2 cellular contexts compared by ENCODE assay signal in the genomic region with DNA sequence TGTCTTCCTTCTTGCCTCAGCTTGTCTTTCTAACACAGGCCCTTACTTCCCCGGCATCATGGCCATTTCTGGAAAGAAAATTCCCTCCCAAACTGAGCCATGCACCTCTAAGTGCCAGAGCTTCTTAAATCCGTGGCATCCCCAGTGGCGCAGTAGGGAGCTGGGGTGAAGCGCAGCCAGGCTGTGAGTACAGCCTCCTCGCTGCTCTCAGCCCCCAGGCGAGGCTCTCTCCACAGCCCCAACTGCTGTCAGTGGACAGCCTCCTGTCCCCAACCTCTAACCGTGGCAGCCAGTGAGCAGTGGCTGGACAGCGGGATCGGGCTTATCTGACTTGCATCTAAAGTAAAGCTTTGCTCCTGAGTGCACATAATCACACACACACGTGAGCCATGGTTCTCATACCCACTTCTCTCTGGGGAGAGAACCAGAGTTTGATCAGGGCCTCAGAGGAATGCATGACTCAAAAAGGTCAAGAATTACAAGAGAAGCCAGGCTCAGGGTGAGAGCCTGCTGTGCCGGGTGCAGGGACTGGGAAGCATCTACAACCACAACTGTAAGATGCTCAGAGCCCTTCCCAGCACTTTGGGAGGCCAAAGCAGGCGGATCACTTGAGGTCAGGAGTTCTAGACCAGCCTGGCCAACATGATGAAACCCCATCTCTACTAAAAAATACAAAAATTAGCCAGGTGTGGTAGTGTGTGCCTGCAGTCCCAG.
TF ChIP-seq lines count a peak whose summit lies in the region.

No MANE protein-coding gene starts in this region.

TF ChIP-seq in A549, 52 proteins besides CTCF, POLR2A, EP300 and RAD21:
- TF ChIP-seq GATA3 (IDR thresholded peaks at IDR 0.05; ENCODE audit: borderline replicate concordance) = peak; percentile 66
- no peak for TF ChIP-seq NPAS2 (CRISPR knock-in tag; IDR thresholded peaks at IDR 0.05; ENCODE audit: borderline replicate concordance)
- no peak for TF ChIP-seq FOXS1 (CRISPR knock-in tag; IDR thresholded peaks at IDR 0.05)
- TF ChIP-seq FOSL2 (IDR thresholded peaks at IDR 0.05) = no peak
- TF ChIP-seq FOSL2 (CRISPR knock-in tag; IDR thresholded peaks at IDR 0.05) = peak; percentile 26; the same call in 1 of the 2 replicates
- TF ChIP-seq SREBF2 (IDR thresholded peaks at IDR 0.05) = no peak
- TF ChIP-seq REST (IDR thresholded peaks at IDR 0.05) = 0 out of 2 replicates have a peak, but pooled peaks have one; percentile 29
- TF ChIP-seq ZFP36 (IDR thresholded peaks at IDR 0.05; ENCODE audit: borderline replicate concordance, partially characterized antibody) = no peak

TF ChIP-seq in HepG2, 621 proteins besides CTCF, POLR2A, EP300 and RAD21 (continues in another document):
- TF ChIP-seq ZNF569 (CRISPR knock-in tag; IDR thresholded peaks at IDR 0.05; ENCODE audit: borderline replicate concordance) (no peak), GRHL1 (CRISPR knock-in tag; conservative IDR thresholded peaks at IDR 0.05) (no peak), SALL1 (CRISPR knock-in tag; IDR thresholded peaks at IDR 0.05) (peak; percentile 99), ZNF337 (CRISPR knock-in tag; IDR thresholded peaks at IDR 0.05; ENCODE audit: borderline replicate concordance, low read depth) (no peak), ATF3 (CRISPR knock-in tag; IDR thresholded peaks at IDR 0.05) (peak; percentile 67; the same call in 1 of the 2 replicates), KDM3A (CRISPR knock-in tag; IDR thresholded peaks at IDR 0.05; ENCODE audit: low read depth) (no peak; the same call in 1 of the 2 replicates), JUN (CRISPR knock-in tag; IDR thresholded peaks at IDR 0.05) (peak; percentile 86), NCOR1 (IDR thresholded peaks at IDR 0.05; ENCODE audit: borderline replicate concordance, low read length) (peak; percentile 49; the same call in 1 of the 2 replicates), ZNF776 (CRISPR knock-in tag; IDR thresholded peaks at IDR 0.05) (no peak; the same call in 1 of the 2 replicates), NFE2L1 (CRISPR knock-in tag; IDR thresholded peaks at IDR 0.05; ENCODE audit: borderline replicate concordance) (no peak), RFX3 (CRISPR knock-in tag; IDR thresholded peaks at IDR 0.05) (no peak), ZNF550 (CRISPR knock-in tag; IDR thresholded peaks at IDR 0.05; ENCODE audit: borderline replicate concordance) (no peak), IKZF1 (IDR thresholded peaks at IDR 0.05) (no peak), PAWR (CRISPR knock-in tag; IDR thresholded peaks at IDR 0.05; ENCODE audit: borderline replicate concordance) (no peak), MAFF (IDR thresholded peaks at IDR 0.05; ENCODE audit: low read depth, low read length) (no peak), HMG20A (CRISPR knock-in tag; IDR thresholded peaks at IDR 0.05; ENCODE audit: borderline replicate concordance) (peak; percentile 94), SMAD1 (CRISPR knock-in tag; IDR thresholded peaks at IDR 0.05; ENCODE audit: borderline replicate concordance, low read depth) (no peak), ZNF275 (CRISPR knock-in tag; IDR thresholded peaks at IDR 0.05; ENCODE audit: borderline replicate concordance) (no peak), ZMYM3 (CRISPR knock-in tag; IDR thresholded peaks at IDR 0.05) (peak; percentile 78), ZNF557 (CRISPR knock-in tag; IDR thresholded peaks at IDR 0.05) (no peak), NFE2 (CRISPR knock-in tag; IDR thresholded peaks at IDR 0.05) (no peak), JDP2 (CRISPR knock-in tag; IDR thresholded peaks at IDR 0.05; ENCODE audit: borderline replicate concordance) (no peak), ATF7-NPFF (CRISPR knock-in tag; IDR thresholded peaks at IDR 0.05; ENCODE audit: low read depth) (no peak), MXD3 (CRISPR knock-in tag; IDR thresholded peaks at IDR 0.05) (no peak), ZBTB8A (CRISPR knock-in tag; IDR thresholded peaks at IDR 0.05; ENCODE audit: borderline replicate concordance, low read depth) (no peak), POLR2G (IDR thresholded peaks at IDR 0.05; ENCODE audit: low read depth, low read length) (no peak), ZNF746 (CRISPR knock-in tag; IDR thresholded peaks at IDR 0.05) (peak; percentile 51; the same call in 1 of the 2 replicates), STAG1 (CRISPR knock-in tag; IDR thresholded peaks at IDR 0.05) (peak; percentile 19; the same call in 1 of the 2 replicates), ZNF331 (CRISPR knock-in tag; IDR thresholded peaks at IDR 0.05) (peak; percentile 83; the same call in 1 of the 2 replicates), TEF (CRISPR knock-in tag; IDR thresholded peaks at IDR 0.05) (no peak), HDAC1 (CRISPR knock-in tag; IDR thresholded peaks at IDR 0.05) (peak; percentile 89), ZNF138 (CRISPR knock-in tag; IDR thresholded peaks at IDR 0.05; ENCODE audit: low read depth) (no peak), NCOA1 (CRISPR knock-in tag; IDR thresholded peaks at IDR 0.05) (no peak), CBX1 (IDR thresholded peaks at IDR 0.05; ENCODE audit: low read depth) (peak; percentile 71), GABPA (IDR thresholded peaks at IDR 0.05; ENCODE audit: low read depth, low read length) (no peak), GABPA (CRISPR knock-in tag; IDR thresholded peaks at IDR 0.05; ENCODE audit: low read depth) (peak; percentile 31; the same call in 1 of the 2 replicates), ZNF780A (CRISPR knock-in tag; IDR thresholded peaks at IDR 0.05) (no peak), ZNF17 (CRISPR knock-in tag; IDR thresholded peaks at IDR 0.05) (no peak), THYN1 (CRISPR knock-in tag; IDR thresholded peaks at IDR 0.05; ENCODE audit: borderline replicate concordance, low read depth) (no peak), ZFP90 (CRISPR knock-in tag; IDR thresholded peaks at IDR 0.05; ENCODE audit: borderline replicate concordance) (no peak), ZNF225 (CRISPR knock-in tag; IDR thresholded peaks at IDR 0.05) (0 out of 2 replicates have a peak, but pooled peaks have one; percentile 32), ELF3 (CRISPR knock-in tag; IDR thresholded peaks at IDR 0.05) (peak; percentile 75), MTA1 (CRISPR knock-in tag; IDR thresholded peaks at IDR 0.05; ENCODE audit: borderline replicate concordance) (peak; percentile 93), PCBP1 (IDR thresholded peaks at IDR 0.05; ENCODE audit: borderline replicate concordance, low read depth, low read length) (no peak), KMT2A (CRISPR knock-in tag; IDR thresholded peaks at IDR 0.05) (no peak; the same call in 1 of the 2 replicates)
- TF ChIP-seq, protein P1, sequence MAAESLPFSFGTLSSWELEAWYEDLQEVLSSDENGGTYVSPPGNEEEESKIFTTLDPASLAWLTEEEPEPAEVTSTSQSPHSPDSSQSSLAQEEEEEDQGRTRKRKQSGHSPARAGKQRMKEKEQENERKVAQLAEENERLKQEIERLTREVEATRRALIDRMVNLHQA (CRISPR knock-in tag; IDR thresholded peaks at IDR 0.05) = no peak
- TF ChIP-seq, protein P2, sequence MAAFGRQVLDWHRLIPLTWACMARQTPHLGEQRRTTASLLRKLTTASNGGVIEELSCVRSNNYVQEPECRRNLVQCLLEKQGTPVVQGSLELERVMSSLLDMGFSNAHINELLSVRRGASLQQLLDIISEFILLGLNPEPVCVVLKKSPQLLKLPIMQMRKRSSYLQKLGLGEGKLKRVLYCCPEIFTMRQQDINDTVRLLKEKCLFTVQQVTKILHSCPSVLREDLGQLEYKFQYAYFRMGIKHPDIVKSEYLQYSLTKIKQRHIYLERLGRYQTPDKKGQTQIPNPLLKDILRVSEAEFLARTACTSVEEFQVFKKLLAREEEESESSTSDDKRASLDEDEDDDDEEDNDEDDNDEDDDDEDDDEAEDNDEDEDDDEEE (CRISPR knock-in tag; IDR thresholded peaks at IDR 0.05) = no peak
- TF ChIP-seq, protein P3, sequence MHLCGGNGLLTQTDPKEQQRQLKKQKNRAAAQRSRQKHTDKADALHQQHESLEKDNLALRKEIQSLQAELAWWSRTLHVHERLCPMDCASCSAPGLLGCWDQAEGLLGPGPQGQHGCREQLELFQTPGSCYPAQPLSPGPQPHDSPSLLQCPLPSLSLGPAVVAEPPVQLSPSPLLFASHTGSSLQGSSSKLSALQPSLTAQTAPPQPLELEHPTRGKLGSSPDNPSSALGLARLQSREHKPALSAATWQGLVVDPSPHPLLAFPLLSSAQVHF (CRISPR knock-in tag; IDR thresholded peaks at IDR 0.05) = no peak
- TF ChIP-seq, protein P4, sequence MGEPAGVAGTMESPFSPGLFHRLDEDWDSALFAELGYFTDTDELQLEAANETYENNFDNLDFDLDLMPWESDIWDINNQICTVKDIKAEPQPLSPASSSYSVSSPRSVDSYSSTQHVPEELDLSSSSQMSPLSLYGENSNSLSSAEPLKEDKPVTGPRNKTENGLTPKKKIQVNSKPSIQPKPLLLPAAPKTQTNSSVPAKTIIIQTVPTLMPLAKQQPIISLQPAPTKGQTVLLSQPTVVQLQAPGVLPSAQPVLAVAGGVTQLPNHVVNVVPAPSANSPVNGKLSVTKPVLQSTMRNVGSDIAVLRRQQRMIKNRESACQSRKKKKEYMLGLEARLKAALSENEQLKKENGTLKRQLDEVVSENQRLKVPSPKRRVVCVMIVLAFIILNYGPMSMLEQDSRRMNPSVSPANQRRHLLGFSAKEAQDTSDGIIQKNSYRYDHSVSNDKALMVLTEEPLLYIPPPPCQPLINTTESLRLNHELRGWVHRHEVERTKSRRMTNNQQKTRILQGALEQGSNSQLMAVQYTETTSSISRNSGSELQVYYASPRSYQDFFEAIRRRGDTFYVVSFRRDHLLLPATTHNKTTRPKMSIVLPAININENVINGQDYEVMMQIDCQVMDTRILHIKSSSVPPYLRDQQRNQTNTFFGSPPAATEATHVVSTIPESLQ (CRISPR knock-in tag; conservative IDR thresholded peaks at IDR 0.05) = no peak
- TF ChIP-seq, protein P5, sequence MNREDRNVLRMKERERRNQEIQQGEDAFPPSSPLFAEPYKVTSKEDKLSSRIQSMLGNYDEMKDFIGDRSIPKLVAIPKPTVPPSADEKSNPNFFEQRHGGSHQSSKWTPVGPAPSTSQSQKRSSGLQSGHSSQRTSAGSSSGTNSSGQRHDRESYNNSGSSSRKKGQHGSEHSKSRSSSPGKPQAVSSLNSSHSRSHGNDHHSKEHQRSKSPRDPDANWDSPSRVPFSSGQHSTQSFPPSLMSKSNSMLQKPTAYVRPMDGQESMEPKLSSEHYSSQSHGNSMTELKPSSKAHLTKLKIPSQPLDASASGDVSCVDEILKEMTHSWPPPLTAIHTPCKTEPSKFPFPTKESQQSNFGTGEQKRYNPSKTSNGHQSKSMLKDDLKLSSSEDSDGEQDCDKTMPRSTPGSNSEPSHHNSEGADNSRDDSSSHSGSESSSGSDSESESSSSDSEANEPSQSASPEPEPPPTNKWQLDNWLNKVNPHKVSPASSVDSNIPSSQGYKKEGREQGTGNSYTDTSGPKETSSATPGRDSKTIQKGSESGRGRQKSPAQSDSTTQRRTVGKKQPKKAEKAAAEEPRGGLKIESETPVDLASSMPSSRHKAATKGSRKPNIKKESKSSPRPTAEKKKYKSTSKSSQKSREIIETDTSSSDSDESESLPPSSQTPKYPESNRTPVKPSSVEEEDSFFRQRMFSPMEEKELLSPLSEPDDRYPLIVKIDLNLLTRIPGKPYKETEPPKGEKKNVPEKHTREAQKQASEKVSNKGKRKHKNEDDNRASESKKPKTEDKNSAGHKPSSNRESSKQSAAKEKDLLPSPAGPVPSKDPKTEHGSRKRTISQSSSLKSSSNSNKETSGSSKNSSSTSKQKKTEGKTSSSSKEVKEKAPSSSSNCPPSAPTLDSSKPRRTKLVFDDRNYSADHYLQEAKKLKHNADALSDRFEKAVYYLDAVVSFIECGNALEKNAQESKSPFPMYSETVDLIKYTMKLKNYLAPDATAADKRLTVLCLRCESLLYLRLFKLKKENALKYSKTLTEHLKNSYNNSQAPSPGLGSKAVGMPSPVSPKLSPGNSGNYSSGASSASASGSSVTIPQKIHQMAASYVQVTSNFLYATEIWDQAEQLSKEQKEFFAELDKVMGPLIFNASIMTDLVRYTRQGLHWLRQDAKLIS (CRISPR knock-in tag; IDR thresholded peaks at IDR 0.05) = no peak
